33 cellular contexts compared by ENCODE assay signal in genomic region chr17:18959071-18959844, GRCh38. TPM values are rescaled to one million over a fixed set of nuclear protein-coding genes. Genes with fewer than 3 reads are reported as not detected.
A peak's percentile ranks its signal among the peaks of the same experiment; 100 is the strongest.
DNase-seq lines count a peak whose midpoint lies in the region; ATAC-seq, FAIRE-seq and TF ChIP-seq lines count a peak whose summit lies in the region.
"Had no signal": no experiment of that assay in that cellular context is flagged by ENCODE, and none has a peak within 500 bp of the region (broad histone marks: within the 10 kb centered on the region; RNA-seq: fewer than 3 reads in every experiment).

No MANE protein-coding gene starts in this region.

- no peak overlapping the region for H3K14ac ChIP-seq in H9 (ENCODE audit: insufficient read depth, low read length)
- H3K14ac ChIP-seq in H1 (ENCODE audit: insufficient read length): no peak overlapping the region

- H4K5ac ChIP-seq in H9 (ENCODE audit: insufficient read length, low read depth, low read length) (no peak overlapping the region), H1 (ENCODE audit: insufficient read length, low read depth, low read length) (no peak overlapping the region)

- H2AK5ac ChIP-seq in H9 (ENCODE audit: insufficient read length, low read length) (no peak overlapping the region), H1 (ENCODE audit: low read depth, low read length) (no peak overlapping the region)

- H3K56ac ChIP-seq in H9 (ENCODE audit: insufficient read length, low read depth, low read length) (no peak overlapping the region), H1 (replicated peaks; ENCODE audit: insufficient read length, low read depth, low read length) (no peak overlapping the region)

- H3K23me2 ChIP-seq in H9 (ENCODE audit: insufficient read length, low read depth, low read length, poor library complexity, severe bottlenecking): no peaks in the 10 kb centered on the region
- H3K23me2 ChIP-seq in H1 (ENCODE audit: low read depth, low read length): no peaks in the 10 kb centered on the region

- H3K23ac ChIP-seq in H9 (ENCODE audit: insufficient read length, low read depth, low read length) (no peak overlapping the region), H1 (ENCODE audit: insufficient read length) (no peak overlapping the region)

- H3K79me1 ChIP-seq in H9 (ENCODE audit: insufficient read depth, low read depth, low read length, poor library complexity, severe bottlenecking) (no peaks in the 10 kb centered on the region), H1 (ENCODE audit: low read depth, low read length) (no peaks in the 10 kb centered on the region)

- no peak overlapping the region for H2AFZ ChIP-seq in H9 (ENCODE audit: low read length)
- H2AFZ ChIP-seq in H1 (ENCODE audit: low read length): no peak overlapping the region
- H2AFZ ChIP-seq: GM23248, parathyroid adenoma had no signal

- no peak for FAIRE-seq in H1 (lab: Jason Lieb, UNC)
- FAIRE-seq: frontal cortex had no signal

- H3K9me3 ChIP-seq in H9 (ENCODE audit: control insufficient read depth, low read depth, low read length): no peaks in the 10 kb centered on the region
- H3K9me3 ChIP-seq in H1 (ENCODE audit: insufficient read depth in 2 of 2, low read depth in 1 of 2, low read length in 1 of 2): no peaks in the 10 kb centered on the region
- H3K9me3 ChIP-seq in esophagus muscularis mucosa: no peaks in the 10 kb centered on the region
- no peaks in the 10 kb centered on the region for H3K9me3 ChIP-seq in CD8-positive, alpha-beta T cell (ENCODE audit: low read length)
- H3K9me3 ChIP-seq: SJSA1 had no signal

- H3K4me1 Mint-ChIP-seq in CD14-positive monocyte: peaks cover 4% of the 10 kb centered on the region
- H3K4me1 Mint-ChIP-seq in H9: peaks cover 8% of the 10 kb centered on the region in 2 experiments
- peaks cover 34% of the 10 kb centered on the region for H3K4me1 Mint-ChIP-seq in nephron progenitor cell
- peaks cover 42% of the 10 kb centered on the region for H3K4me1 Mint-ChIP-seq in CD8-positive, alpha-beta T cell (ENCODE audit: low read depth)

- H3K9me3 Mint-ChIP-seq in CD14-positive monocyte (no peaks in the 10 kb centered on the region), H9 (no peaks in the 10 kb centered on the region), nephron progenitor cell (no peaks in the 10 kb centered on the region)
- H3K9me3 Mint-ChIP-seq in CD8-positive, alpha-beta T cell: no peaks in the 10 kb centered on the region
- H3K9me3 Mint-ChIP-seq: activated B cell treated with CpG ODN at 0.5 μM for 24 hours; activated naive CD8-positive, alpha-beta T cell treated with anti-CD3 and anti-CD28 coated beads, Interleukin-2, amount 50 U/mL, for 24 hours; activated T-cell treated with anti-CD3 and anti-CD28 coated beads, Interleukin-2, amount 50 U/mL, for 72 hours; stimulated activated naive B cell treated with anti-CD40 and anti-IgM and Interleukin-4, amounts not matched to agents 10 μg/mL and 1 μg/mL and 100 μg/mL, for 72 hours had no signal

- H2BK5ac ChIP-seq in H9 (ENCODE audit: insufficient read length, low read length) (no peak overlapping the region), H1 (ENCODE audit: low read depth, low read length) (no peak overlapping the region; the same call in 1 of the 2 replicates)

- no CpG with 5 or more reads among the region's 22 CpGs for WGBS in H9 (ENCODE audit: extremely low coverage, insufficient read length, low lambda C conversion rate)
- 84% methylated on average over 20 of the region's 22 CpGs; no CpG with 5 or more reads in 1 of the 2 experiments for WGBS in H1 (ENCODE audit: extremely low coverage in 1 of 2, insufficient coverage in 1 of 2, insufficient read length in 1 of 2, insufficient replicate concordance in 2 of 2, low coverage in 1 of 2, low lambda C conversion rate in 2 of 2, missing lambda C conversion rate in 1 of 2), 2 experiments
- WGBS in esophagus muscularis mucosa: 63% methylated on average over 11 of the region's 22 CpGs

- H4K20me1 ChIP-seq in H9 (ENCODE audit: control insufficient read depth, insufficient read depth, insufficient read length) (no peaks in the 10 kb centered on the region), H1 (replicated peaks in 1 of 2; ENCODE audit: control insufficient read depth in 1 of 2, insufficient read depth in 2 of 2, low read length in 2 of 2) (no peaks in the 10 kb centered on the region)

- H3K4me3 ChIP-seq in H1 (ENCODE audit: extremely low read depth in 1 of 4, insufficient read depth in 2 of 4, low read depth in 3 of 4, low read length in 4 of 4): no peak overlapping the region
- no peak overlapping the region for H3K4me3 ChIP-seq in esophagus muscularis mucosa
- no peak overlapping the region for H3K4me3 ChIP-seq in CD8-positive, alpha-beta T cell (ENCODE audit: low read depth, low read length)
- H3K4me3 ChIP-seq: GM23248, SJSA1, skin epidermis had no signal

- no peaks in the 10 kb centered on the region for H3K4me1 ChIP-seq in H9 (ENCODE audit: insufficient read depth, low read length)
- peaks cover 0 to 5% (median 0%) of the 10 kb centered on the region in 4 experiments; a peak in 2 of 7 replicates for H3K4me1 ChIP-seq in H1 (replicated peaks in 1 of 4; ENCODE audit: control insufficient read depth in 3 of 4, insufficient read depth in 4 of 4, low read length in 3 of 4)
- H3K4me1 ChIP-seq in esophagus muscularis mucosa: peaks cover 0 to 16% (median 15%) of the 10 kb centered on the region in 4 donors
- H3K4me1 ChIP-seq in CD8-positive, alpha-beta T cell (ENCODE audit: insufficient read depth, low read length): peaks cover 35% of the 10 kb centered on the region
- H3K4me1 ChIP-seq: parathyroid adenoma had no signal

- H3K9ac ChIP-seq in H9 (ENCODE audit: extremely low read depth, insufficient read length, low read length) (no peak overlapping the region), H1 (replicated peaks in 1 of 4; ENCODE audit: extremely low read depth in 1 of 4, low read depth in 3 of 4, low read length in 3 of 4) (no peak overlapping the region)
- H3K9ac ChIP-seq: GM23248, parathyroid adenoma had no signal

- no peak overlapping the region for H3K4me2 ChIP-seq in H9 (ENCODE audit: insufficient read depth, insufficient read length, low read length)
- no peak overlapping the region for H3K4me2 ChIP-seq in H1 (ENCODE audit: insufficient read depth in 1 of 2, low read depth in 2 of 2, low read length in 2 of 2)

- H4K91ac ChIP-seq in H9 (ENCODE audit: insufficient read length, low read depth, low read length) (no peak overlapping the region), H1 (replicated peaks; ENCODE audit: insufficient read length, low read length) (no peak overlapping the region)

- CTCF ChIA-PET in H1 (lab: Charles Lee; ENCODE audit: partially characterized antibody): interaction anchor here (0.6 to 4.1 kb wide), 13 partner anchors 10 to 333 kb away, joined by 3 to 49 read pairs (median 5); no protein-coding TSS in a partner anchor
- CTCF ChIA-PET in CD8-positive, alpha-beta T cell (lab: Charles Lee): interaction anchor here (1.7 to 3.4 kb wide), 11 partner anchors 10 to 105 kb away, joined by 4 to 23 read pairs (median 14); partner anchors contain the start of gene PRPSAP2

- H2BK20ac ChIP-seq in H9 (ENCODE audit: low read depth, low read length, poor library complexity, severe bottlenecking): no peak overlapping the region
- no peak overlapping the region for H2BK20ac ChIP-seq in H1 (ENCODE audit: low read length)

- H2BK120ac ChIP-seq in H9 (ENCODE audit: low read depth, low read length, poor library complexity, severe bottlenecking): no peak overlapping the region
- H2BK120ac ChIP-seq in H1 (replicated peaks; ENCODE audit: low read depth, low read length): no peak overlapping the region

- H3K79me2 ChIP-seq in H9 (ENCODE audit: insufficient read depth, low read length) (no peaks in the 10 kb centered on the region), H1 (ENCODE audit: control insufficient read depth in 1 of 2, insufficient read depth in 2 of 2, low read length in 2 of 2) (no peaks in the 10 kb centered on the region)
- H3K79me2 ChIP-seq: parathyroid adenoma had no signal

- no peak for TF ChIP-seq POLR2A in H1 (IDR thresholded peaks at IDR 0.05; ENCODE audit: control extremely low read depth in 1 of 2, low read depth in 2 of 2, low read length in 2 of 2)
- TF ChIP-seq POLR2A in esophagus muscularis mucosa (IDR thresholded peaks at IDR 0.05; ENCODE audit: low read depth): no peak

- H3K27ac Mint-ChIP-seq in CD14-positive monocyte: no peak overlapping the region
- no peak overlapping the region for H3K27ac Mint-ChIP-seq in H9
- no peak overlapping the region for H3K27ac Mint-ChIP-seq in nephron progenitor cell
- H3K27ac Mint-ChIP-seq in CD8-positive, alpha-beta T cell: no peak overlapping the region
- H3K27ac Mint-ChIP-seq: activated B cell treated with CpG ODN at 0.5 μM for 24 hours; activated CD8-positive, alpha-beta memory T cell treated with anti-CD3 and anti-CD28 coated beads, Interleukin-2, amount 10 ng/mL, durations not matched to agents 7 days and 5 days; activated naive CD8-positive, alpha-beta T cell treated with anti-CD3 and anti-CD28 coated beads, Interleukin-2, amount 50 U/mL, for 24 hours; activated T-cell treated with anti-CD3 and anti-CD28 coated beads, Interleukin-2, amount 50 U/mL, for 72 hours; stimulated activated naive B cell treated with anti-CD40 and anti-IgM and Interleukin-4, amounts not matched to agents 10 μg/mL and 1 μg/mL and 100 μg/mL, for 72 hours had no signal

- TF ChIP-seq EP300 in H1 (IDR thresholded peaks at IDR 0.05; ENCODE audit: borderline replicate concordance in 1 of 2, low read depth in 2 of 2, low read length in 2 of 2) (no peak), esophagus muscularis mucosa (IDR thresholded peaks at IDR 0.05) (no peak)

- H3K27me3 ChIP-seq in H9 (ENCODE audit: insufficient read depth, low read length) (no peaks in the 10 kb centered on the region), H1 (replicated peaks in 1 of 4; ENCODE audit: control insufficient read depth in 3 of 4, extremely low read depth in 1 of 4, insufficient read depth in 3 of 4, low read length in 3 of 4) (no peaks in the 10 kb centered on the region), esophagus muscularis mucosa (no peaks in the 10 kb centered on the region)
- no peaks in the 10 kb centered on the region for H3K27me3 ChIP-seq in CD8-positive, alpha-beta T cell (ENCODE audit: insufficient read depth, low read length)
- H3K27me3 ChIP-seq: SJSA1 had no signal

- no peak overlapping the region for H4K8ac ChIP-seq in H9 (replicated peaks; ENCODE audit: insufficient read length, low read depth, low read length)
- H4K8ac ChIP-seq in H1 (ENCODE audit: extremely low read depth, insufficient read depth, low read length): no peak overlapping the region

- no peak overlapping the region for H3K4ac ChIP-seq in H9 (ENCODE audit: low read depth, low read length)
- H3K4ac ChIP-seq in H1 (replicated peaks; ENCODE audit: insufficient read length, low read depth, low read length): no peak overlapping the region

- DNase-seq in CD14-positive monocyte (ENCODE audit: low spot score) (peak; percentile 25), H9 (peak; percentile 38), H1 (ENCODE audit: low read depth in 1 of 2, low spot score in 2 of 2) (no peak), nephron progenitor cell (peak; percentile 33), esophagus muscularis mucosa (ENCODE audit: extremely low spot score) (no peak), NCI-H146 treated with DMSO at 0.1 percent for 48 hours (lab: John Stamatoyannopoulos, UW; ENCODE audit: unreplicated experiment) (no peak)
- DNase-seq in CD8-positive, alpha-beta T cell: no peak
- DNase-seq: activated B cell treated with CpG ODN at 0.5 μM for 24 hours; activated CD4-positive, alpha-beta T cell treated with anti-CD3 and anti-CD28 coated beads, Interleukin-2, amount 50 U/mL, for 4 hours; activated CD8-positive, alpha-beta memory T cell treated with anti-CD3 and anti-CD28 coated beads, Interleukin-2, amount 10 ng/mL, durations not matched to agents 7 days and 5 days; activated naive CD8-positive, alpha-beta T cell treated with anti-CD3 and anti-CD28 coated beads, Interleukin-2, amount 50 U/mL, for 24 hours; activated T-cell treated with anti-CD3 and anti-CD28 coated beads, Interleukin-2, amount 50 U/mL, for 72 hours; C1 segment of cervical spinal cord; DND-41; GM23248; KBM-7; left cardiac atrium; NCI-H1105; NCI-H2029; NCI-H446 treated with DMSO at 0.1 percent for 48 hours; NCI-H774; retina; stimulated activated naive B cell treated with anti-CD40 and anti-IgM and Interleukin-4, amounts not matched to agents 10 μg/mL and 1 μg/mL and 100 μg/mL, for 72 hours; substantia nigra; trophoblast cell had no signal

- POLR2A ChIA-PET in H1 (lab: Charles Lee; ENCODE audit: partially characterized antibody): interaction anchor here (0.6 kb wide), 1 partner anchor 42 kb away, joined by 3 read pairs; no protein-coding TSS in a partner anchor
- POLR2A ChIA-PET in CD8-positive, alpha-beta T cell (lab: Charles Lee): no interaction called here

- TF ChIP-seq CTCF in CD14-positive monocyte (IDR thresholded peaks at IDR 0.05): no peak
- TF ChIP-seq CTCF in H9 (conservative IDR thresholded peaks at IDR 0.05): no peak
- TF ChIP-seq CTCF in H1 (IDR thresholded peaks at IDR 0.05; ENCODE audit: control extremely low read depth in 1 of 3, insufficient read depth in 1 of 3, low read depth in 1 of 3, low read length in 3 of 3): no peak
- TF ChIP-seq CTCF in nephron progenitor cell (IDR thresholded peaks at IDR 0.05): no peak
- TF ChIP-seq CTCF in esophagus muscularis mucosa (IDR thresholded peaks at IDR 0.05): no peak
- no peak for TF ChIP-seq CTCF in CD8-positive, alpha-beta T cell (IDR thresholded peaks at IDR 0.05)

- H3K27ac ChIP-seq in H9 (ENCODE audit: insufficient read length, low read depth, low read length) (no peak overlapping the region), H1 (ENCODE audit: low read depth, low read length) (no peak overlapping the region), esophagus muscularis mucosa (replicated peaks in 1 of 4) (no peak overlapping the region)
- no peak overlapping the region for H3K27ac ChIP-seq in CD8-positive, alpha-beta T cell (ENCODE audit: low read depth, low read length)
- H3K27ac ChIP-seq: GM23248, parathyroid adenoma, SJSA1, skin epidermis had no signal

- no peak overlapping the region for H2BK15ac ChIP-seq in H9 (ENCODE audit: low read depth, low read length)
- no peak overlapping the region for H2BK15ac ChIP-seq in H1 (ENCODE audit: low read length)

- H3T11ph ChIP-seq in H9 (ENCODE audit: low read length): no peak overlapping the region

- H3K36me3 ChIP-seq in H1 (ENCODE audit: control insufficient read depth in 2 of 4, insufficient read depth in 4 of 4, low read length in 3 of 4) (no peaks in the 10 kb centered on the region), esophagus muscularis mucosa (no peaks in the 10 kb centered on the region)
- no peaks in the 10 kb centered on the region for H3K36me3 ChIP-seq in CD8-positive, alpha-beta T cell (ENCODE audit: insufficient read depth, low read length)
- H3K36me3 ChIP-seq: SJSA1 had no signal

- H3K4me3 Mint-ChIP-seq in CD14-positive monocyte: no peak overlapping the region
- H3K4me3 Mint-ChIP-seq in H9: no peak overlapping the region
- no peak overlapping the region for H3K4me3 Mint-ChIP-seq in nephron progenitor cell
- H3K4me3 Mint-ChIP-seq in CD8-positive, alpha-beta T cell: no peak overlapping the region
- H3K4me3 Mint-ChIP-seq: activated B cell treated with CpG ODN at 0.5 μM for 24 hours; activated CD8-positive, alpha-beta memory T cell treated with anti-CD3 and anti-CD28 coated beads, Interleukin-2, amount 10 ng/mL, durations not matched to agents 7 days and 5 days; activated naive CD8-positive, alpha-beta T cell treated with anti-CD3 and anti-CD28 coated beads, Interleukin-2, amount 50 U/mL, for 24 hours; activated T-cell treated with anti-CD3 and anti-CD28 coated beads, Interleukin-2, amount 50 U/mL, for 72 hours; stimulated activated naive B cell treated with anti-CD40 and anti-IgM and Interleukin-4, amounts not matched to agents 10 μg/mL and 1 μg/mL and 100 μg/mL, for 72 hours had no signal

- H2BK12ac ChIP-seq in H9 (ENCODE audit: insufficient read length, low read depth, low read length) (no peak overlapping the region), H1 (ENCODE audit: low read depth, low read length) (peak overlapping the region; percentile 60; the same call in 1 of the 2 replicates)

- TF ChIP-seq RAD21 in H1 (IDR thresholded peaks at IDR 0.05 in 1 of 2, conservative IDR thresholded peaks at IDR 0.05 in 1 of 2; ENCODE audit: low read depth in 2 of 2, low read length in 2 of 2): no peak

- no peak for ATAC-seq in CD8-positive, alpha-beta T cell
- ATAC-seq: activated CD8-positive, alpha-beta memory T cell treated with anti-CD3 and anti-CD28 coated beads, Interleukin-2, amount 10 ng/mL, durations not matched to agents 7 days and 5 days; activated naive CD8-positive, alpha-beta T cell treated with anti-CD3 and anti-CD28 coated beads, Interleukin-2, amount 50 U/mL, for 24 hours; activated T-cell treated with anti-CD3 and anti-CD28 coated beads, Interleukin-2, amount 50 U/mL, for 72 hours; left cardiac atrium; stimulated activated naive B cell treated with anti-CD40 and anti-IgM and Interleukin-4, amounts not matched to agents 10 μg/mL and 1 μg/mL and 100 μg/mL, for 72 hours had no signal

- H3K18ac ChIP-seq in H9 (ENCODE audit: insufficient read length, low read depth, low read length): no peak overlapping the region
- no peak overlapping the region for H3K18ac ChIP-seq in H1 (ENCODE audit: extremely low read depth, low read length)

- H3K27me3 Mint-ChIP-seq in CD14-positive monocyte (ENCODE audit: low read depth in 3 of 3) (peaks cover 1 to 5% (median 2%) of the 10 kb centered on the region in 3 donors), H9 (ENCODE audit: low read depth) (no peaks in the 10 kb centered on the region), nephron progenitor cell (ENCODE audit: low read depth, poor library complexity) (peaks cover 9% of the 10 kb centered on the region)
- H3K27me3 Mint-ChIP-seq in CD8-positive, alpha-beta T cell (ENCODE audit: low read depth): no peaks in the 10 kb centered on the region
- H3K27me3 Mint-ChIP-seq: activated B cell treated with CpG ODN at 0.5 μM for 24 hours; activated CD8-positive, alpha-beta memory T cell treated with anti-CD3 and anti-CD28 coated beads, Interleukin-2, amount 10 ng/mL, durations not matched to agents 7 days and 5 days; activated naive CD8-positive, alpha-beta T cell treated with anti-CD3 and anti-CD28 coated beads, Interleukin-2, amount 50 U/mL, for 24 hours had no signal

- intact Hi-C loops in CD14-positive monocyte (cut with micrococcal nuclease) (loop anchor here in 1 of 2 donors (10.0 kb wide), 1 partner anchor 46 kb away; the partner anchor contains the start of gene FAM83G), esophagus muscularis mucosa (cut with DNase I) (no loop called here)
- intact Hi-C loops in CD8-positive, alpha-beta T cell (cut with DNase I, micrococcal nuclease): no loop called here

- no peaks in the 10 kb centered on the region for H3K36me3 Mint-ChIP-seq in CD14-positive monocyte
- no peaks in the 10 kb centered on the region for H3K36me3 Mint-ChIP-seq in H9 (ENCODE audit: insufficient read depth in 1 of 3, low read depth in 3 of 3)
- no peaks in the 10 kb centered on the region for H3K36me3 Mint-ChIP-seq in nephron progenitor cell (ENCODE audit: low read depth)
- H3K36me3 Mint-ChIP-seq in CD8-positive, alpha-beta T cell: no peaks in the 10 kb centered on the region
- H3K36me3 Mint-ChIP-seq: activated CD8-positive, alpha-beta memory T cell treated with anti-CD3 and anti-CD28 coated beads, Interleukin-2, amount 10 ng/mL, durations not matched to agents 7 days and 5 days; stimulated activated naive B cell treated with anti-CD40 and anti-IgM and Interleukin-4, amounts not matched to agents 10 μg/mL and 1 μg/mL and 100 μg/mL, for 72 hours had no signal

RNA-seq across cellular contexts. Expression of gene SLC5A10, which starts 7.3 kb away (rescaled TPM):
- under 1 TPM; 0.10 to 0.12 TPM for polyA plus RNA-seq in CD14-positive monocyte
- total RNA-seq in H9 (2021): not detected in 2 replicates
- total RNA-seq in H1 (2021; fragmentation: NEBNext Ultra II Directional; extraction: Animal tissue kit (Norgen Biotek cat#: 25700)): 0.11 TPM in 1 of 2 replicates, not detected in the other
- 0.05 and 0.11 TPM in 2 replicates for polyA plus RNA-seq in H1 (2011; rRNA removed)
- 0.08 TPM for polyA plus RNA-seq in H1 (2011; cell fraction: cytosol; rRNA removed)
- polyA plus RNA-seq in H1 (2011; cell fraction: nucleus; rRNA removed): 0.16 TPM
- polyA plus RNA-seq in H1 (2012, experiment 1 of 2): 0.14 to 0.16 TPM in 2 of 4 replicates, not detected in the others
- polyA plus RNA-seq in H1 (2012, experiment 2 of 2): not detected
- polyA plus RNA-seq in H1 (2013, experiment 1 of 2): under 0.01 TPM
- polyA plus RNA-seq in H1 (2013, experiment 2 of 2): not detected
- polyA minus RNA-seq in H1 (2011; rRNA and poly(A)+ RNA removed): 0.16 TPM in 1 of 2 replicates, not detected in the other
- polyA minus RNA-seq in H1 (2011; cell fraction: cytosol; rRNA and poly(A)+ RNA removed): not detected
- polyA minus RNA-seq in H1 (2011; cell fraction: nucleus; rRNA and poly(A)+ RNA removed): 0.10 TPM
- total RNA-seq in esophagus muscularis mucosa: not detected
- total RNA-seq in CD8-positive, alpha-beta T cell: not detected
- total RNA-seq: activated B cell treated with CpG ODN at 0.5 μM for 24 hours; activated CD8-positive, alpha-beta memory T cell treated with anti-CD3 and anti-CD28 coated beads, Interleukin-2, amount 10 ng/mL, durations not matched to agents 7 days and 5 days; activated T-cell treated with anti-CD3 and anti-CD28 coated beads, Interleukin-2, amount 50 U/mL, for 72 hours; dermis microvascular lymphatic vessel endothelial cell; frontal cortex; GM23248; M059J; T-helper 1 cell treated with Interleukin-12 subunit alpha and Interleukin-12 subunit beta and Interleukin-4 antibody, amounts not matched to agents 30 ng/mL and 1 ng/mL, for 36 hours had no signal
- polyA plus RNA-seq: neural cell had no signal

RNA-seq across cellular contexts. Expression of gene FAM83G, which starts 45.3 kb away (rescaled TPM):
- polyA plus RNA-seq in CD14-positive monocyte: under 1 TPM; 0.04 to 0.08 TPM
- 38.7 and 40.5 TPM in 2 replicates for total RNA-seq in H9 (2021)
- total RNA-seq in H1 (2021; fragmentation: NEBNext Ultra II Directional; extraction: Animal tissue kit (Norgen Biotek cat#: 25700)): 28.7 and 29.0 TPM in 2 replicates
- 15.4 and 21.3 TPM in 2 replicates for polyA plus RNA-seq in H1 (2011; rRNA removed)
- 14.3 TPM for polyA plus RNA-seq in H1 (2011; cell fraction: cytosol; rRNA removed)
- 29.6 TPM for polyA plus RNA-seq in H1 (2011; cell fraction: nucleus; rRNA removed)
- 13.8 to 20.5 TPM (median 18.5 TPM) in 4 replicates for polyA plus RNA-seq in H1 (2012, experiment 1 of 2)
- 20.3 TPM for polyA plus RNA-seq in H1 (2012, experiment 2 of 2)
- polyA plus RNA-seq in H1 (2013, experiment 1 of 2): 13.9 TPM
- polyA plus RNA-seq in H1 (2013, experiment 2 of 2): 13.4 TPM
- 20.1 and 21.0 TPM in 2 replicates for polyA minus RNA-seq in H1 (2011; rRNA and poly(A)+ RNA removed)
- 21.6 TPM for polyA minus RNA-seq in H1 (2011; cell fraction: cytosol; rRNA and poly(A)+ RNA removed)
- polyA minus RNA-seq in H1 (2011; cell fraction: nucleus; rRNA and poly(A)+ RNA removed): 22.7 TPM
- total RNA-seq in esophagus muscularis mucosa: 10 to 100 TPM in 2 of 4 donors, 1 to 10 TPM in 2; 3.7 to 16.7 (median 11.8) TPM
- total RNA-seq in CD8-positive, alpha-beta T cell: 1 to 10 TPM; 3.5 to 4.1 TPM
- polyA plus RNA-seq: neural cell had no signal

Comparison
In these comparisons a context has a peak if more than half of its experiments do, and no peak if none do; other contexts are left out.
1. DNase-seq: peak in CD14-positive monocyte (single experiment), H9 (single experiment) and nephron progenitor cell (single experiment); none in H1 (0 of 2), esophagus muscularis mucosa (single experiment), NCI-H146 treated with DMSO at 0.1 percent for 48 hours (single experiment) and CD8-positive, alpha-beta T cell (0 of 7).